ENCODE assay signal across 1 cellular context in the genomic region with DNA sequence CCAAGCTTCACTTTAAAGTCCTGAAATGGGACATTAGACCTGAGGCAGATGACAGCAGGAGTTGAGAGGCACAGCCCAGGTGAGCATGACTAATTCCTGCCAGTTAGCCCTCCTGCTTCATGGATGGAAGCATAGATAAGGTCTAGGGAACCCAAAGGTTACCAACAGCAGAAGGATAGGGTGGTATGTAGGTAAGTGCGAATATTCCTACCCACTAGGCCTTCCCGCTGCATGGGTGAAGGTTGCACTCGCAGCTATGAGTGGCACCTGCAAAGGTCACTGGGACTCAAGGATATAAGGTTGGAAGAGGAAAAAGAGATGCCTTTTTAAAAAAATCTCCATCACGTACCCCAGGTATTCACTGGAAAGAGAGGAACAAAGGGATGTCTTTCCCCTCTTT.
A peak's percentile ranks its signal among the peaks of the same experiment; 100 is the strongest.
TF ChIP-seq lines count a peak whose summit lies in the region.

No MANE protein-coding gene starts in this region.

TF ChIP-seq in K562, 482 proteins besides CTCF, POLR2A, EP300 and RAD21 (continued from another document and continues in another):
- peak; percentile 99 for TF ChIP-seq HLTF (IDR thresholded peaks at IDR 0.05)
- TF ChIP-seq ELK1 (CRISPR knock-in tag; IDR thresholded peaks at IDR 0.05) = no peak
- no peak for TF ChIP-seq EWSR1 (IDR thresholded peaks at IDR 0.05; ENCODE audit: borderline replicate concordance, low read depth, partially characterized antibody)
- peak; percentile 99 to 100 for TF ChIP-seq CBX3 (IDR thresholded peaks at IDR 0.05; ENCODE audit: borderline replicate concordance in 1 of 2, low read length in 2 of 2)
- no peak for TF ChIP-seq AFF4 (CRISPR knock-in tag; IDR thresholded peaks at IDR 0.05)
- peak; percentile 97 for TF ChIP-seq ZNF280B (CRISPR knock-in tag; IDR thresholded peaks at IDR 0.05)
- no peak for TF ChIP-seq TEAD2 (tag; IDR thresholded peaks at IDR 0.05)
- TF ChIP-seq ZHX1 (conservative IDR thresholded peaks at IDR 0.05; ENCODE audit: low read length) = no peak
- peak; percentile 68 for TF ChIP-seq RB1 (IDR thresholded peaks at IDR 0.05; ENCODE audit: low read depth)
- TF ChIP-seq ZNF445 (CRISPR knock-in tag; IDR thresholded peaks at IDR 0.05; ENCODE audit: low read depth) = no peak
- TF ChIP-seq, protein P1, sequence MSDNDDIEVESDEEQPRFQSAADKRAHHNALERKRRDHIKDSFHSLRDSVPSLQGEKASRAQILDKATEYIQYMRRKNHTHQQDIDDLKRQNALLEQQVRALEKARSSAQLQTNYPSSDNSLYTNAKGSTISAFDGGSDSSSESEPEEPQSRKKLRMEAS (CRISPR knock-in tag; IDR thresholded peaks at IDR 0.05) = no peak
- no peak for TF ChIP-seq CREB5 (CRISPR knock-in tag; IDR thresholded peaks at IDR 0.05)
- no peak for TF ChIP-seq CHAMP1 (IDR thresholded peaks at IDR 0.05)
- TF ChIP-seq ARID1B (IDR thresholded peaks at IDR 0.05) = no peak
- no peak for TF ChIP-seq MCM5 (IDR thresholded peaks at IDR 0.05; ENCODE audit: low read depth)
- TF ChIP-seq ZNF124 (CRISPR knock-in tag; IDR thresholded peaks at IDR 0.05) = no peak
- 0 out of 4 replicates have a peak, but pooled peaks of 1 of the 2 experiments have one; percentile 35 for TF ChIP-seq MLLT1 (IDR thresholded peaks at IDR 0.05)
- TF ChIP-seq, protein P2, sequence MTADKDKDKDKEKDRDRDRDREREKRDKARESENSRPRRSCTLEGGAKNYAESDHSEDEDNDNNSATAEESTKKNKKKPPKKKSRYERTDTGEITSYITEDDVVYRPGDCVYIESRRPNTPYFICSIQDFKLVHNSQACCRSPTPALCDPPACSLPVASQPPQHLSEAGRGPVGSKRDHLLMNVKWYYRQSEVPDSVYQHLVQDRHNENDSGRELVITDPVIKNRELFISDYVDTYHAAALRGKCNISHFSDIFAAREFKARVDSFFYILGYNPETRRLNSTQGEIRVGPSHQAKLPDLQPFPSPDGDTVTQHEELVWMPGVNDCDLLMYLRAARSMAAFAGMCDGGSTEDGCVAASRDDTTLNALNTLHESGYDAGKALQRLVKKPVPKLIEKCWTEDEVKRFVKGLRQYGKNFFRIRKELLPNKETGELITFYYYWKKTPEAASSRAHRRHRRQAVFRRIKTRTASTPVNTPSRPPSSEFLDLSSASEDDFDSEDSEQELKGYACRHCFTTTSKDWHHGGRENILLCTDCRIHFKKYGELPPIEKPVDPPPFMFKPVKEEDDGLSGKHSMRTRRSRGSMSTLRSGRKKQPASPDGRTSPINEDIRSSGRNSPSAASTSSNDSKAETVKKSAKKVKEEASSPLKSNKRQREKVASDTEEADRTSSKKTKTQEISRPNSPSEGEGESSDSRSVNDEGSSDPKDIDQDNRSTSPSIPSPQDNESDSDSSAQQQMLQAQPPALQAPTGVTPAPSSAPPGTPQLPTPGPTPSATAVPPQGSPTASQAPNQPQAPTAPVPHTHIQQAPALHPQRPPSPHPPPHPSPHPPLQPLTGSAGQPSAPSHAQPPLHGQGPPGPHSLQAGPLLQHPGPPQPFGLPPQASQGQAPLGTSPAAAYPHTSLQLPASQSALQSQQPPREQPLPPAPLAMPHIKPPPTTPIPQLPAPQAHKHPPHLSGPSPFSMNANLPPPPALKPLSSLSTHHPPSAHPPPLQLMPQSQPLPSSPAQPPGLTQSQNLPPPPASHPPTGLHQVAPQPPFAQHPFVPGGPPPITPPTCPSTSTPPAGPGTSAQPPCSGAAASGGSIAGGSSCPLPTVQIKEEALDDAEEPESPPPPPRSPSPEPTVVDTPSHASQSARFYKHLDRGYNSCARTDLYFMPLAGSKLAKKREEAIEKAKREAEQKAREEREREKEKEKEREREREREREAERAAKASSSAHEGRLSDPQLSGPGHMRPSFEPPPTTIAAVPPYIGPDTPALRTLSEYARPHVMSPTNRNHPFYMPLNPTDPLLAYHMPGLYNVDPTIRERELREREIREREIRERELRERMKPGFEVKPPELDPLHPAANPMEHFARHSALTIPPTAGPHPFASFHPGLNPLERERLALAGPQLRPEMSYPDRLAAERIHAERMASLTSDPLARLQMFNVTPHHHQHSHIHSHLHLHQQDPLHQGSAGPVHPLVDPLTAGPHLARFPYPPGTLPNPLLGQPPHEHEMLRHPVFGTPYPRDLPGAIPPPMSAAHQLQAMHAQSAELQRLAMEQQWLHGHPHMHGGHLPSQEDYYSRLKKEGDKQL (CRISPR knock-in tag; IDR thresholded peaks at IDR 0.05; ENCODE audit: borderline replicate concordance) = no peak
- no peak for TF ChIP-seq COPS2 (conservative IDR thresholded peaks at IDR 0.05)
- TF ChIP-seq ZC3H11A (IDR thresholded peaks at IDR 0.05; ENCODE audit: low read depth, low read length) = no peak
- no peak for TF ChIP-seq CREB3 (tag; conservative IDR thresholded peaks at IDR 0.05; ENCODE audit: low read depth)
- TF ChIP-seq MCM3 (IDR thresholded peaks at IDR 0.05) = no peak
- TF ChIP-seq JUNB (CRISPR knock-in tag; conservative IDR thresholded peaks at IDR 0.05) = no peak
- TF ChIP-seq TBL1XR1 (IDR thresholded peaks at IDR 0.05; ENCODE audit: low read length in 2 of 2) = no peak
- TF ChIP-seq CBX5 (IDR thresholded peaks at IDR 0.05; ENCODE audit: borderline replicate concordance, low read depth) = peak; percentile 100
- no peak for TF ChIP-seq TAF9B (IDR thresholded peaks at IDR 0.05; ENCODE audit: partially characterized antibody)
